ENCODE assay signal across 13 cellular contexts in the genomic region with DNA sequence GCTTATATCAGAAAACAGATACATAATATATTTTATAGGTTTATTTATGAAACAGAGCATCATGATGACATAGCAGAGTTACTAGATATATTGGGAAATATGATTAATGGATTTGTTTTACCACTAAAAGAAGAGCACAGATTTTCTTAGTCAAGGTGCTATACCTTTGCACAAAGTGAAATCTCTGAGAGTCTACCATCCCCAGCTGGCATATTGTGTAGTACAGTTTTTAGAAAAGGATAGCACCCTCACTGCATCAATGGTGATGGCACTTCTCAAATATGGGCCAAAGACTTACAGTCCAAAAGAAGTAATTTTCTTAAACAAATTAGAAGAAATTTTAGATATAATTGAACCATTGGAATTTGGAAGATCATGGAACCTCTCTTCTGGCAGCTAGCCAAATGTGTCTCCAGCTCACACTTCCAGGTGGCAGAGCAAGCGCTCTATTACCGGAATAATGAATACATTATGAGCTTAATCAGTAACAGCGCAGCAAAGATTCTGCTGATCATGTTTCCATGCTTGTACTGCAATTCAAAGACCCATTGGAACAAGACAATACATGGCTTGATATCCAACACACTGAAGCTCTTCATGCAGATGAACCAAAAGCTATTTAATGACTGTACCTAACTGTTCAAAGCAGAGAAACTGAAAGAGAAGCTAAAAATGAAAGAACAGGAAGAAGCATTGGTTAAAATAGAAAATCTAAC. TPM values are rescaled to one million over a fixed set of nuclear protein-coding genes. Genes with fewer than 3 reads are reported as not detected.
DNase-seq lines count a peak whose midpoint lies in the region; ATAC-seq, FAIRE-seq and TF ChIP-seq lines count a peak whose summit lies in the region.
"Had no signal": no experiment of that assay in that cellular context is flagged by ENCODE, and none has a peak within 500 bp of the region (broad histone marks: within the 10 kb centered on the region; RNA-seq: fewer than 3 reads in every experiment).

No MANE protein-coding gene starts in this region.

- DNase-seq in HepG2 (ENCODE audit: low spot score) (no peak), NCI-H1105 treated with DMSO at 0.1 percent for 48 hours (lab: John Stamatoyannopoulos, UW) (no peak), T-helper 17 cell (no peak), left cardiac atrium (no peak), NCI-H526 treated with DMSO at 0.1 percent for 48 hours (lab: John Stamatoyannopoulos, UW) (no peak)
- DNase-seq: activated T-cell treated with anti-CD3 and anti-CD28 coated beads, Interleukin-2, amount 50 U/mL, for 4 hours; C1 segment of cervical spinal cord; NCI-H1092 treated with DMSO at 0.1 percent for 48 hours had no signal

- H3K27me3 ChIP-seq in liver (ENCODE audit: control insufficient read depth in 4 of 4, insufficient read depth in 4 of 4, low read length in 3 of 4) = no peaks in the 10 kb centered on the region
- H3K27me3 ChIP-seq in HepG2 (ENCODE audit: control insufficient read depth in 1 of 2, insufficient read depth in 2 of 2, low read length in 2 of 2) = no peaks in the 10 kb centered on the region

- no peak overlapping the region for H2AFZ ChIP-seq in HepG2 (ENCODE audit: low read length)

- H4K20me1 ChIP-seq in HepG2 (ENCODE audit: insufficient read depth, low read length) = no peaks in the 10 kb centered on the region

- TF ChIP-seq RAD21 in liver (IDR thresholded peaks at IDR 0.05) (peak in 1 of 2 donors; percentile 15), HepG2 (CRISPR knock-in tag; IDR thresholded peaks at IDR 0.05) (no peak)

- no peak for ATAC-seq in HepG2
- ATAC-seq in GM21825 (IDR thresholded peaks at IDR 0.05; ENCODE audit: unreplicated experiment) = peak; percentile 79
- peak; percentile 76 for ATAC-seq in HG03457 (IDR thresholded peaks at IDR 0.05; ENCODE audit: unreplicated experiment)
- ATAC-seq in T-helper 17 cell = no peak
- ATAC-seq in left cardiac atrium = no peak

- WGBS in liver = 55% methylated on average over 3 of the region's 3 CpGs
- WGBS in HepG2 (ENCODE audit: low lambda C conversion rate) = 93% methylated on average over 3 of the region's 3 CpGs

- H3K4me1 Mint-ChIP-seq in T-helper 17 cell = no peaks in the 10 kb centered on the region

- H3K27ac Mint-ChIP-seq in T-helper 17 cell = no peak overlapping the region
- H3K27ac Mint-ChIP-seq: dendritic cell treated with granulocyte-macrophage colony-stimulating factor and Interleukin-4, amounts not matched to agents 40 ng/mL and 50 ng/mL, for 4 days had no signal

- H3K4me2 ChIP-seq in HepG2 (ENCODE audit: low read depth, low read length) = no peak overlapping the region

- POLR2A ChIA-PET in HepG2 (lab: Yijun Ruan, JAX) = no interaction called here

- H3K4me3 ChIP-seq in liver (ENCODE audit: low read depth in 1 of 3, low read length in 3 of 3) (no peak overlapping the region), HepG2 (replicated peaks in 1 of 3; ENCODE audit: insufficient read depth in 1 of 3, low read depth in 2 of 3, low read length in 3 of 3) (no peak overlapping the region)

- no peak for TF ChIP-seq POLR2A in HepG2 (IDR thresholded peaks at IDR 0.05; ENCODE audit: insufficient read depth in 1 of 2, low read depth in 2 of 2, low read length in 2 of 2)

- H3K36me3 ChIP-seq in liver (ENCODE audit: control insufficient read depth in 4 of 4, insufficient read depth in 3 of 4, low read depth in 1 of 4, low read length in 3 of 4) (peaks cover 0 to 1% (median 0%) of the 10 kb centered on the region in 4 donors), HepG2 (replicated peaks in 1 of 2; ENCODE audit: control insufficient read depth in 1 of 2, insufficient read depth in 2 of 2, low read length in 2 of 2) (no peaks in the 10 kb centered on the region)

- in situ Hi-C loops in HepG2 (cut with HindIII; ENCODE audit: extremely low pct_ligation_motif_present, low pct_unique_long_range_greater_than_20kb) = loop anchor here (25.0 kb wide), 1 partner anchor 714 kb away; no protein-coding TSS in a partner anchor

- H3K4me1 ChIP-seq in liver (ENCODE audit: control insufficient read depth in 4 of 4, insufficient read depth in 4 of 4, low read length in 3 of 4) = peaks cover 0 to 20% (median 6%) of the 10 kb centered on the region in 4 donors
- H3K4me1 ChIP-seq in HepG2 (ENCODE audit: insufficient read depth, low read length) = no peaks in the 10 kb centered on the region

- H3K9me3 ChIP-seq in liver (ENCODE audit: control insufficient read depth in 4 of 4, low read length in 3 of 4) (no peaks in the 10 kb centered on the region), HepG2 (ENCODE audit: low read length) (no peaks in the 10 kb centered on the region), T-helper 17 cell (ENCODE audit: control insufficient read depth, low read length, poor library complexity, severe bottlenecking) (no peaks in the 10 kb centered on the region)

- intact Hi-C loops in HepG2 (cut with micrococcal nuclease; ENCODE audit: unreplicated experiment) = no loop called here
- intact Hi-C loops in left cardiac atrium (cut with DNase I) = no loop called here

- CTCF ChIA-PET in HepG2 (lab: Yijun Ruan, JAX; ENCODE audit: low intra/inter-chr PET ratio, low total read pairs) = no interaction called here

- H3K4me3 Mint-ChIP-seq in T-helper 17 cell = no peak overlapping the region
- H3K4me3 Mint-ChIP-seq: activated T-cell treated with anti-CD3 and anti-CD28 coated beads, Interleukin-2, amount 50 U/mL, for 4 hours; dendritic cell treated with granulocyte-macrophage colony-stimulating factor and Interleukin-4, amounts not matched to agents 40 ng/mL and 50 ng/mL, for 4 days had no signal

- no peak for TF ChIP-seq EP300 in HepG2 (IDR thresholded peaks at IDR 0.05; ENCODE audit: low read depth in 2 of 2, low read length in 2 of 2)
- no peak for TF ChIP-seq EP300 in HepG2 (CRISPR knock-in tag; IDR thresholded peaks at IDR 0.05; ENCODE audit: borderline replicate concordance)

- H3K79me2 ChIP-seq in HepG2 (ENCODE audit: insufficient read depth, low read length) = no peaks in the 10 kb centered on the region

- peaks cover 18% of the 10 kb centered on the region for H3K27me3 Mint-ChIP-seq in T-helper 17 cell
- H3K27me3 Mint-ChIP-seq: dendritic cell treated with granulocyte-macrophage colony-stimulating factor and Interleukin-4, amounts not matched to agents 40 ng/mL and 50 ng/mL, for 4 days had no signal

- no peak for FAIRE-seq in HepG2 (lab: Jason Lieb, UNC)
- FAIRE-seq: H1 had no signal

- H3K27ac ChIP-seq in liver (ENCODE audit: low read depth in 1 of 2, low read length in 2 of 2) (peak overlapping the region; percentile 5 to 48), HepG2 (ENCODE audit: extremely low read length, insufficient read depth, low read length) (no peak overlapping the region)

- H3K9ac ChIP-seq in liver (ENCODE audit: low read depth in 1 of 2, low read length in 2 of 2) (no peak overlapping the region), HepG2 (ENCODE audit: insufficient read depth, low read depth, low read length) (no peak overlapping the region)

- TF ChIP-seq CTCF in liver (IDR thresholded peaks at IDR 0.05; ENCODE audit: low read depth, low read length, missing input control) (no peak), HepG2 (CRISPR knock-in tag; IDR thresholded peaks at IDR 0.05) (no peak)

- BruUV-seq in HepG2 (replicated peaks; lab: Mats Ljungman, UMichigan) = no TSS peak

- H3K36me3 Mint-ChIP-seq in T-helper 17 cell (ENCODE audit: low read depth) = no peaks in the 10 kb centered on the region

RNA-seq across cellular contexts. Expression of a gene that starts 21.9 kb away (rescaled TPM):
- total RNA-seq in liver = 10 to 100 TPM; 12.9 to 16.6 TPM
- polyA plus RNA-seq in liver = 1 to 10 TPM; 6.7 to 7.0 TPM
- total RNA-seq in HepG2 (2016; rRNA removed; fragmentation: Illumina TruSeq; extraction: Trizol) = 22.1 and 26.6 TPM in 2 replicates
- total RNA-seq in HepG2 (2016; cell fraction: cytosol; rRNA removed; fragmentation: Illumina TruSeq; extraction: Trizol; ENCODE audit: low read depth) = 6.5 and 8.8 TPM in 2 replicates
- 21.4 and 26.4 TPM in 2 replicates for total RNA-seq in HepG2 (2016; cell fraction: insoluble cytoplasmic fraction; rRNA removed; fragmentation: Illumina TruSeq; extraction: Trizol)
- total RNA-seq in HepG2 (2016; cell fraction: membrane; rRNA removed; fragmentation: Illumina TruSeq; extraction: Trizol) = 14.1 and 14.5 TPM in 2 replicates
- total RNA-seq in HepG2 (2016; cell fraction: nucleus; rRNA removed; fragmentation: Illumina TruSeq; extraction: Trizol) = 53.5 and 54.7 TPM in 2 replicates
- polyA plus RNA-seq in HepG2 (2011; rRNA removed) = 39.0 and 41.1 TPM in 2 replicates
- polyA plus RNA-seq in HepG2 (2011; cell fraction: cytosol; rRNA removed) = 26.0 and 30.9 TPM in 2 replicates
- polyA plus RNA-seq in HepG2 (2011; cell fraction: nucleus; rRNA removed) = 36.5 and 47.2 TPM in 2 replicates
- polyA plus RNA-seq in HepG2 (2012) = 22.8 and 35.4 TPM in 2 replicates
- polyA plus RNA-seq in HepG2 (2016; cell fraction: cytosol; fragmentation: Illumina TruSeq; extraction: Trizol; ENCODE audit: low read depth) = 2.4 and 2.7 TPM in 2 replicates
- 31.2 and 35.1 TPM in 2 replicates for polyA plus RNA-seq in HepG2 (2016; cell fraction: insoluble cytoplasmic fraction; fragmentation: Illumina TruSeq; extraction: Trizol; ENCODE audit: low read depth)
- 5.9 and 6.4 TPM in 2 replicates for polyA plus RNA-seq in HepG2 (2016; cell fraction: membrane; fragmentation: Illumina TruSeq; extraction: Trizol; ENCODE audit: low read depth)
- 43.3 and 43.6 TPM in 2 replicates for polyA plus RNA-seq in HepG2 (2016; cell fraction: nucleus; fragmentation: Illumina TruSeq; extraction: Trizol; ENCODE audit: insufficient read depth, low read depth)
- polyA minus RNA-seq in HepG2 (2011; rRNA and poly(A)+ RNA removed; ENCODE audit: low replicate concordance) = 32.8 and 173 TPM in 2 replicates
- polyA minus RNA-seq in HepG2 (2011; cell fraction: cytosol; rRNA and poly(A)+ RNA removed) = 58.1 and 61.3 TPM in 2 replicates
- polyA minus RNA-seq in HepG2 (2011; cell fraction: nucleus; rRNA and poly(A)+ RNA removed) = 95.2 and 100 TPM in 2 replicates
- total RNA-seq in T-helper 17 cell = 10 to 100 TPM; 32.9 to 33.6 TPM
- total RNA-seq in left cardiac atrium = 10 to 100 TPM; 41.5 to 80.1 TPM

RNA-seq across cellular contexts. Expression of a gene that starts 52.5 kb away (rescaled TPM):
- total RNA-seq in liver = 10 to 100 TPM; 19.5 to 93.9 TPM
- polyA plus RNA-seq in liver = 10 to 100 TPM; 18.6 to 44.4 TPM
- 37.0 and 59.5 TPM in 2 replicates for total RNA-seq in HepG2 (2016; rRNA removed; fragmentation: Illumina TruSeq; extraction: Trizol)
- total RNA-seq in HepG2 (2016; cell fraction: cytosol; rRNA removed; fragmentation: Illumina TruSeq; extraction: Trizol; ENCODE audit: low read depth) = 14.5 and 15.5 TPM in 2 replicates
- total RNA-seq in HepG2 (2016; cell fraction: insoluble cytoplasmic fraction; rRNA removed; fragmentation: Illumina TruSeq; extraction: Trizol) = 38.3 and 59.0 TPM in 2 replicates
- total RNA-seq in HepG2 (2016; cell fraction: membrane; rRNA removed; fragmentation: Illumina TruSeq; extraction: Trizol) = 36.5 and 40.0 TPM in 2 replicates
- total RNA-seq in HepG2 (2016; cell fraction: nucleus; rRNA removed; fragmentation: Illumina TruSeq; extraction: Trizol) = 15.6 and 17.5 TPM in 2 replicates
- polyA plus RNA-seq in HepG2 (2011; rRNA removed) = 6.8 and 6.9 TPM in 2 replicates
- polyA plus RNA-seq in HepG2 (2011; cell fraction: cytosol; rRNA removed) = 4.4 and 5.3 TPM in 2 replicates
- 1.9 and 2.3 TPM in 2 replicates for polyA plus RNA-seq in HepG2 (2011; cell fraction: nucleus; rRNA removed)
- 7.1 and 20.6 TPM in 2 replicates for polyA plus RNA-seq in HepG2 (2012)
- polyA plus RNA-seq in HepG2 (2016; cell fraction: cytosol; fragmentation: Illumina TruSeq; extraction: Trizol; ENCODE audit: low read depth) = 8.2 and 8.7 TPM in 2 replicates
- polyA plus RNA-seq in HepG2 (2016; cell fraction: insoluble cytoplasmic fraction; fragmentation: Illumina TruSeq; extraction: Trizol; ENCODE audit: low read depth) = 46.7 and 52.6 TPM in 2 replicates
- 22.8 and 27.5 TPM in 2 replicates for polyA plus RNA-seq in HepG2 (2016; cell fraction: membrane; fragmentation: Illumina TruSeq; extraction: Trizol; ENCODE audit: low read depth)
- polyA plus RNA-seq in HepG2 (2016; cell fraction: nucleus; fragmentation: Illumina TruSeq; extraction: Trizol; ENCODE audit: insufficient read depth, low read depth) = 15.6 and 18.9 TPM in 2 replicates
- 3.4 TPM in 1 of 2 replicates, not detected in the other for polyA minus RNA-seq in HepG2 (2011; rRNA and poly(A)+ RNA removed; ENCODE audit: low replicate concordance)
- 5.2 and 7.2 TPM in 2 replicates for polyA minus RNA-seq in HepG2 (2011; cell fraction: cytosol; rRNA and poly(A)+ RNA removed)
- polyA minus RNA-seq in HepG2 (2011; cell fraction: nucleus; rRNA and poly(A)+ RNA removed) = 2.2 and 5.1 TPM in 2 replicates
- not detected for total RNA-seq in T-helper 17 cell
- total RNA-seq in left cardiac atrium = not detected
- total RNA-seq: H1 had no signal
- polyA plus RNA-seq: H1 had no signal

Comparison
In these comparisons a context has a peak if more than half of its experiments do, and no peak if none do; other contexts are left out.
1. ATAC-seq: peak in GM21825 (single experiment) and HG03457 (single experiment); none in HepG2 (single experiment), T-helper 17 cell (single experiment) and left cardiac atrium (0 of 2).
2. RNA of a gene that starts 52.5 kb away (total RNA-seq): 19.5 to 93.9 TPM in liver and 14.5 to 59.5 TPM in HepG2; not detected in T-helper 17 cell and not detected in left cardiac atrium; every median in the first group is over 10 times any median in the second.